15 cellular contexts compared by ENCODE assay signal in genomic region chr2:37321029-37321682, GRCh38. TPM values are rescaled to one million over a fixed set of nuclear protein-coding genes. Genes with fewer than 3 reads are reported as not detected.
DNase-seq lines count a peak whose midpoint lies in the region; ATAC-seq, FAIRE-seq and TF ChIP-seq lines count a peak whose summit lies in the region.
"Had no signal": no experiment of that assay in that cellular context is flagged by ENCODE, and none has a peak within 500 bp of the region (broad histone marks: within the 10 kb centered on the region; RNA-seq: fewer than 3 reads in every experiment).

No MANE protein-coding gene starts in this region.

- H3K27ac ChIP-seq in WERI-Rb-1 (peak overlapping the region; percentile 7), keratinocyte (ENCODE audit: control insufficient read depth, insufficient read depth, low read length) (no peak overlapping the region)
- H3K27ac ChIP-seq: brain microvascular endothelial cell had no signal

- H3K27me3 ChIP-seq in WERI-Rb-1 (ENCODE audit: insufficient read depth, low read depth, severe bottlenecking) (peaks cover 8% of the 10 kb centered on the region), keratinocyte (ENCODE audit: control insufficient read depth, extremely low read depth, insufficient read depth, low read length) (no peaks in the 10 kb centered on the region)
- H3K27me3 ChIP-seq: brain microvascular endothelial cell, sigmoid colon had no signal

- peaks cover 6% of the 10 kb centered on the region for H3K27me3 Mint-ChIP-seq in stimulated activated naive CD8-positive, alpha-beta T cell treated with anti-CD3 and anti-CD28 coated beads, Interleukin-15, Interleukin-2, amounts not matched to agents 100 ng/mL and 50 ng/mL, for 24 hours
- peaks cover 13% of the 10 kb centered on the region for H3K27me3 Mint-ChIP-seq in stimulated activated naive CD8-positive, alpha-beta T cell treated with anti-CD3 and anti-CD28 coated beads, Interleukin-15, amount 100 ng/mL, for 72 hours
- H3K27me3 Mint-ChIP-seq in type B pancreatic cell, result peaks cover 11% of the 10 kb centered on the region

- no peak for ATAC-seq in stimulated activated naive CD8-positive, alpha-beta T cell treated with anti-CD3 and anti-CD28 coated beads, Interleukin-15, amount 100 ng/mL, for 72 hours
- ATAC-seq: activated CD8-positive, alpha-beta T cell treated with anti-CD3 and anti-CD28 coated beads, Interleukin-2, amount 10 ng/mL, durations not matched to agents 7 days and 5 days; left ventricle myocardium superior had no signal

- H3K9me1 ChIP-seq in keratinocyte (ENCODE audit: control insufficient read depth, extremely low read depth, insufficient read depth, low read length), result no peaks in the 10 kb centered on the region

- no peak overlapping the region for H3K27ac Mint-ChIP-seq in stimulated activated naive CD8-positive, alpha-beta T cell treated with anti-CD3 and anti-CD28 coated beads, Interleukin-15, Interleukin-2, amounts not matched to agents 100 ng/mL and 50 ng/mL, for 24 hours
- H3K27ac Mint-ChIP-seq in stimulated activated naive CD8-positive, alpha-beta T cell treated with anti-CD3 and anti-CD28 coated beads, Interleukin-15, amount 100 ng/mL, for 72 hours, result no peak overlapping the region
- H3K27ac Mint-ChIP-seq in type B pancreatic cell, result no peak overlapping the region
- H3K27ac Mint-ChIP-seq: activated CD8-positive, alpha-beta T cell treated with anti-CD3 and anti-CD28 coated beads, Interleukin-2, amount 10 ng/mL, durations not matched to agents 7 days and 5 days had no signal

- no peak overlapping the region for H3K9ac ChIP-seq in keratinocyte (ENCODE audit: control insufficient read depth, extremely low read depth, insufficient read depth, low read length)

- no peak for FAIRE-seq in keratinocyte (lab: Jason Lieb, UNC)
- FAIRE-seq: TTC549 had no signal

- no peaks in the 10 kb centered on the region for H3K9me3 Mint-ChIP-seq in stimulated activated naive CD8-positive, alpha-beta T cell treated with anti-CD3 and anti-CD28 coated beads, Interleukin-15, Interleukin-2, amounts not matched to agents 100 ng/mL and 50 ng/mL, for 24 hours
- H3K9me3 Mint-ChIP-seq in stimulated activated naive CD8-positive, alpha-beta T cell treated with anti-CD3 and anti-CD28 coated beads, Interleukin-15, amount 100 ng/mL, for 72 hours, result no peaks in the 10 kb centered on the region
- no peaks in the 10 kb centered on the region for H3K9me3 Mint-ChIP-seq in type B pancreatic cell

- peaks cover 65% of the 10 kb centered on the region for H3K79me2 ChIP-seq in keratinocyte (ENCODE audit: control insufficient read depth, insufficient read depth, low read length)

- H3K4me2 ChIP-seq in keratinocyte (ENCODE audit: control insufficient read depth, extremely low read depth, insufficient read depth, low read depth, low read length), result peak overlapping the region; percentile 68

- H3K4me3 ChIP-seq in WERI-Rb-1 (ENCODE audit: low read depth, low read length), result no peak overlapping the region; the same call in 1 of the 2 replicates
- peak overlapping the region in 2 of 3 experiments; percentile 25 to 36 for H3K4me3 ChIP-seq in keratinocyte (ENCODE audit: control insufficient read depth in 2 of 3, extremely low read depth in 1 of 3, insufficient read depth in 2 of 3, low read depth in 1 of 3, low read length in 3 of 3)

- DNase-seq in stimulated activated naive CD8-positive, alpha-beta T cell treated with anti-CD3 and anti-CD28 coated beads, Interleukin-15, amount 100 ng/mL, for 72 hours, result no peak
- DNase-seq in WERI-Rb-1 (no peak), keratinocyte (ENCODE audit: low read depth, low spot score) (no peak), type B pancreatic cell (ENCODE audit: extremely low spot score, unreplicated experiment) (no peak), DMS79 (lab: John Stamatoyannopoulos, UW) (no peak), amygdala (lab: John Stamatoyannopoulos, UW) (no peak)
- no peak for DNase-seq in stimulated activated naive CD4-positive, alpha-beta T cell (lab: John Stamatoyannopoulos, UW)
- DNase-seq: activated CD8-positive, alpha-beta T cell treated with anti-CD3 and anti-CD28 coated beads, Interleukin-2, amount 10 ng/mL, durations not matched to agents 7 days and 5 days; activated gamma-delta T cell treated with Interleukin-2 at 50 U/mL for 16 hours; brain microvascular endothelial cell; left ventricle myocardium superior; sigmoid colon; stimulated activated CD4-positive, alpha-beta T cell treated with anti-CD3 and anti-CD28 coated beads, Interleukin-4, amount 100 ng/mL, for 4 hours had no signal

- H3K36me3 ChIP-seq in WERI-Rb-1 (peaks cover 22% of the 10 kb centered on the region), keratinocyte (ENCODE audit: control insufficient read depth in 2 of 2, extremely low read depth in 1 of 2, insufficient read depth in 2 of 2, low read length in 2 of 2) (peaks cover under 1 to 5% of the 10 kb centered on the region in 2 experiments)

- peak overlapping the region; percentile 14 for H2AFZ ChIP-seq in keratinocyte (ENCODE audit: control insufficient read depth, low read length)

- H3K4me3 Mint-ChIP-seq in stimulated activated naive CD8-positive, alpha-beta T cell treated with anti-CD3 and anti-CD28 coated beads, Interleukin-15, Interleukin-2, amounts not matched to agents 100 ng/mL and 50 ng/mL, for 24 hours, result peak overlapping the region; percentile 34
- peak overlapping the region in 1 of 2 donors; percentile 27 for H3K4me3 Mint-ChIP-seq in stimulated activated naive CD8-positive, alpha-beta T cell treated with anti-CD3 and anti-CD28 coated beads, Interleukin-15, amount 100 ng/mL, for 72 hours
- H3K4me3 Mint-ChIP-seq in type B pancreatic cell, result peak overlapping the region; percentile 67
- H3K4me3 Mint-ChIP-seq: activated CD8-positive, alpha-beta T cell treated with anti-CD3 and anti-CD28 coated beads, Interleukin-2, amount 10 ng/mL, durations not matched to agents 7 days and 5 days had no signal

- H3K9me3 ChIP-seq in WERI-Rb-1 (ENCODE audit: severe bottlenecking), result peaks cover 4% of the 10 kb centered on the region
- H3K9me3 ChIP-seq in keratinocyte (ENCODE audit: control insufficient read depth, low read depth, low read length), result no peaks in the 10 kb centered on the region
- H3K9me3 ChIP-seq: sigmoid colon had no signal

- TF ChIP-seq CTCF in WERI-Rb-1 (IDR thresholded peaks at IDR 0.05; ENCODE audit: low read depth, low read length) (no peak), keratinocyte (optimal IDR thresholded peaks at IDR 0.05 in 1 of 3, IDR thresholded peaks at IDR 0.05 in 1 of 3, conservative IDR thresholded peaks at IDR 0.05 in 1 of 3; ENCODE audit: extremely low read depth in 1 of 3, insufficient read depth in 2 of 3, low read length in 3 of 3) (no peak), type B pancreatic cell (conservative IDR thresholded peaks at IDR 0.05) (no peak)

- H4K20me1 ChIP-seq in keratinocyte (ENCODE audit: control insufficient read depth, extremely low read depth, insufficient read depth, low read length), result no peaks in the 10 kb centered on the region

- dilution Hi-C loops in keratinocyte (cut with MboI; ENCODE audit: extremely low pct_ligation_motif_present, low sequenced_read_pairs), result no loop called here

- peaks cover 73% of the 10 kb centered on the region for H3K4me1 Mint-ChIP-seq in stimulated activated naive CD8-positive, alpha-beta T cell treated with anti-CD3 and anti-CD28 coated beads, Interleukin-15, Interleukin-2, amounts not matched to agents 100 ng/mL and 50 ng/mL, for 24 hours (ENCODE audit: low read depth)
- H3K4me1 Mint-ChIP-seq in stimulated activated naive CD8-positive, alpha-beta T cell treated with anti-CD3 and anti-CD28 coated beads, Interleukin-15, amount 100 ng/mL, for 72 hours, result peaks cover 53% of the 10 kb centered on the region
- peaks cover 41% of the 10 kb centered on the region for H3K4me1 Mint-ChIP-seq in type B pancreatic cell (ENCODE audit: unreplicated experiment)

- peaks cover 40% of the 10 kb centered on the region for H3K36me3 Mint-ChIP-seq in stimulated activated naive CD8-positive, alpha-beta T cell treated with anti-CD3 and anti-CD28 coated beads, Interleukin-15, Interleukin-2, amounts not matched to agents 100 ng/mL and 50 ng/mL, for 24 hours (ENCODE audit: low read depth)
- H3K36me3 Mint-ChIP-seq in type B pancreatic cell, result peaks cover 12% of the 10 kb centered on the region

- peaks cover 42% of the 10 kb centered on the region for H3K4me1 ChIP-seq in keratinocyte (ENCODE audit: control insufficient read depth, extremely low read depth, insufficient read depth, low read length)

RNA-seq across cellular contexts. Expression of gene PRKD3, which starts 3.5 kb away (rescaled TPM):
- polyA plus RNA-seq in keratinocyte, result 17.6 to 25.4 TPM (median 19.9 TPM) in 3 replicates
- polyA plus RNA-seq in keratinocyte (2011; ENCODE audit: low read depth), result 6.0 TPM
- 12.5 and 21.0 TPM in 2 replicates for polyA plus RNA-seq in keratinocyte (2011; cell fraction: cytosol; rRNA removed)
- polyA plus RNA-seq in keratinocyte (2011; cell fraction: nucleus; rRNA removed), result 21.9 and 22.6 TPM in 2 replicates
- 8.5 and 15.4 TPM in 2 replicates for polyA plus RNA-seq in keratinocyte (2012; ENCODE audit: low replicate concordance)
- 11.3 to 40.5 TPM (median 27.2 TPM) in 3 replicates for polyA minus RNA-seq in keratinocyte
- polyA minus RNA-seq in keratinocyte (2011; cell fraction: cytosol; rRNA and poly(A)+ RNA removed), result 15.7 TPM
- polyA minus RNA-seq in keratinocyte (2011; cell fraction: nucleus; rRNA and poly(A)+ RNA removed), result 23.0 and 37.9 TPM in 2 replicates
- total RNA-seq in type B pancreatic cell (ENCODE audit: low replicate concordance), result 14.8 and 39.5 TPM in 2 replicates

RNA-seq across cellular contexts. Expression of gene QPCT, which starts 23.3 kb away (rescaled TPM):
- polyA plus RNA-seq in keratinocyte, result 11.6 to 26.2 TPM (median 11.7 TPM) in 3 replicates
- 25.3 TPM for polyA plus RNA-seq in keratinocyte (2011; ENCODE audit: low read depth)
- 13.9 and 25.5 TPM in 2 replicates for polyA plus RNA-seq in keratinocyte (2011; cell fraction: cytosol; rRNA removed)
- polyA plus RNA-seq in keratinocyte (2011; cell fraction: nucleus; rRNA removed), result 32.5 and 33.5 TPM in 2 replicates
- polyA plus RNA-seq in keratinocyte (2012; ENCODE audit: low replicate concordance), result 8.1 and 35.4 TPM in 2 replicates
- 14.4 to 23.7 TPM (median 18.5 TPM) in 3 replicates for polyA minus RNA-seq in keratinocyte
- polyA minus RNA-seq in keratinocyte (2011; cell fraction: cytosol; rRNA and poly(A)+ RNA removed), result 25.1 TPM
- 12.8 and 16.4 TPM in 2 replicates for polyA minus RNA-seq in keratinocyte (2011; cell fraction: nucleus; rRNA and poly(A)+ RNA removed)
- total RNA-seq in type B pancreatic cell (ENCODE audit: low replicate concordance), result 0.72 and 15.8 TPM in 2 replicates
- total RNA-seq: activated CD8-positive, alpha-beta T cell treated with anti-CD3 and anti-CD28 coated beads, Interleukin-2, amount 10 ng/mL, durations not matched to agents 7 days and 5 days had no signal
